In the genomic region with DNA sequence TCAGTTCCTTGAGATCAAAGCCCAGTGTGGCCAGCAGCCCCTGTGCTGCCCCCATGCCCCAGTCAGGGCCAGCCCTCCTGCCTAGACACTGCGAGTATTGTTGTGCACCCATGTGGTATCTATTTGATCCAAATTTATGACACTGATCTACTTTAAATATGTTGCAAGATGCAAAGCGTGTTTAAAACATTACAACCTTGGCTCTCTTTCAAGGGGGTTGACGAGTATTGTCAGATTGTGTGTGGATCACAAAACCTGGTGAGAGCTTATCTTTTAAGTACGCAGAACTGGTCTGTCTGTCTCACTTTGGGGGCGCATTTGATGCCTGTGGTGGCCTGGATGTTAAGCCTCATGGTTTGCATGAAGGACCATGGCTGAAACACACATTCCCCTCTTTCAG, we compare ENCODE assay signal across 22 cellular contexts.
"Had no signal": no experiment of that assay in that cellular context is flagged by ENCODE, and none has a peak within 500 bp of the region (broad histone marks: within the 10 kb centered on the region; RNA-seq: fewer than 3 reads in every experiment).

No MANE protein-coding gene starts in this region.

- H3K4me2 ChIP-seq: smooth muscle cell had no signal

- H3K4me1 ChIP-seq: pancreas had no signal

- H3K36me3 ChIP-seq: left lung, neutrophil, pancreas, stomach, upper lobe of left lung had no signal

- DNase-seq: activated CD4-positive, alpha-beta memory T cell treated with anti-CD3 and anti-CD28 coated beads for 36 hours; activated CD4-positive, alpha-beta T cell treated with anti-CD3 and anti-CD28 coated beads for 48 hours; activated effector memory CD4-positive, alpha-beta T cell treated with Interleukin-2 at 50 U/mL for 16 hours; activated naive CD4-positive, alpha-beta T cell treated with anti-CD3 and anti-CD28 coated beads, Interleukin-2, amount 50 U/mL, for 16 hours; activated naive CD8-positive, alpha-beta T cell treated with anti-CD3 and anti-CD28 coated beads, Interleukin-2, amount 50 U/mL, for 24 hours; activated T-cell treated with anti-CD3 and anti-CD28 coated beads, Interleukin-2, amount 50 U/mL, for 48 hours; body of pancreas; hippocampal formation; kidney glomerular epithelial cell; mammary epithelial cell; pancreas; stimulated activated CD4-positive, alpha-beta T cell treated with anti-CD3 and anti-CD28 coated beads, Interleukin-15, amount 100 ng/mL, for 24 hours; stomach; T-helper 9 cell; testis; upper lobe of left lung had no signal

- H3K4me3 ChIP-seq: body of pancreas, cardiac muscle cell, left lung, pancreas, smooth muscle cell, stomach, testis, upper lobe of left lung had no signal

- H3K27ac ChIP-seq: body of pancreas, cardiac muscle cell, left lung, neutrophil, pancreas had no signal

- ATAC-seq: activated naive CD8-positive, alpha-beta T cell treated with anti-CD3 and anti-CD28 coated beads, Interleukin-2, amount 50 U/mL, for 24 hours; body of pancreas; left lung; pancreas; sciatic nerve; stimulated activated memory B cell treated with anti-CD40 and anti-IgM and Interleukin-4, amounts not matched to agents 10 μg/mL and 1 μg/mL and 100 μg/mL, for 72 hours had no signal

- H3K9me3 ChIP-seq: body of pancreas, left lung, neutrophil, pancreas, stomach, testis, upper lobe of left lung had no signal

- H3K27me3 ChIP-seq: body of pancreas, cardiac muscle cell, left lung, pancreas, testis, upper lobe of left lung had no signal
